ENCODE assay signal across 19 cellular contexts in genomic region chr2:206831442-206831995, GRCh38.
DNase-seq lines count a peak whose midpoint lies in the region; ATAC-seq and TF ChIP-seq lines count a peak whose summit lies in the region.
"Had no signal": no experiment of that assay in that cellular context is flagged by ENCODE, and none has a peak within 500 bp of the region (broad histone marks: within the 10 kb centered on the region; RNA-seq: fewer than 3 reads in every experiment).

No MANE protein-coding gene starts in this region.

- no peak overlapping the region for H4K8ac ChIP-seq in neuronal stem cell (ENCODE audit: low read depth, low read length)

- H2AFZ ChIP-seq in PC-3 (ENCODE audit: low read length) (no peak overlapping the region), neuronal stem cell (ENCODE audit: low read length) (no peak overlapping the region)

- no peak overlapping the region for H3K18ac ChIP-seq in neuronal stem cell (ENCODE audit: low read length)

- H3K4ac ChIP-seq in neuronal stem cell (ENCODE audit: low read length): no peak overlapping the region

- H3K79me1 ChIP-seq in neuronal stem cell (ENCODE audit: low read depth, low read length): no peaks in the 10 kb centered on the region

- H3K27ac ChIP-seq in PC-3 (ENCODE audit: low read length) (no peak overlapping the region), left lung (no peak overlapping the region), neuronal stem cell (replicated peaks; ENCODE audit: low read length) (no peak overlapping the region)
- H3K27ac ChIP-seq: RWPE1 had no signal

- no peak overlapping the region for H2BK12ac ChIP-seq in neuronal stem cell (ENCODE audit: low read length)

- TF ChIP-seq CTCF in PC-3 (conservative IDR thresholded peaks at IDR 0.05; ENCODE audit: low read depth, low read length): 0 out of 2 replicates have a peak, but pooled peaks have one; percentile 11
- no peak for TF ChIP-seq CTCF in left lung (IDR thresholded peaks at IDR 0.05)

- intact Hi-C loops in PC-3 (cut with micrococcal nuclease) (no loop called here), left lung (cut with DNase I) (no loop called here)

- H2BK120ac ChIP-seq in neuronal stem cell (ENCODE audit: low read depth, low read length): no peak overlapping the region

- BruUV-seq in PC-3 (replicated peaks; lab: Mats Ljungman, UMichigan): no TSS peak

- ATAC-seq in PC-3 (no peak), left lung (peak; percentile 95), GM18517 (IDR thresholded peaks at IDR 0.05; ENCODE audit: unreplicated experiment) (no peak), GM19455 (IDR thresholded peaks at IDR 0.05; ENCODE audit: unreplicated experiment) (no peak)
- ATAC-seq: SK-N-SH treated with all-trans-retinoic acid at 6 μM for 48 hours had no signal

- no peaks in the 10 kb centered on the region for H3K9me2 ChIP-seq in PC-3 (replicated peaks; ENCODE audit: low read length)

- H2BK5ac ChIP-seq in neuronal stem cell (ENCODE audit: low read length): no peak overlapping the region

- H3K79me2 ChIP-seq in PC-3 (ENCODE audit: low read length): no peaks in the 10 kb centered on the region

- H3K4me2 ChIP-seq in PC-3 (ENCODE audit: low read length) (no peak overlapping the region), neuronal stem cell (ENCODE audit: insufficient read depth, low read length, poor library complexity, severe bottlenecking) (no peak overlapping the region)

- no peak overlapping the region for H2BK15ac ChIP-seq in neuronal stem cell (ENCODE audit: low read length)

- H4K91ac ChIP-seq in neuronal stem cell (ENCODE audit: low read depth, low read length, poor library complexity): no peak overlapping the region

- no CpG with 5 or more reads among the region's 3 CpGs for WGBS in neuronal stem cell (ENCODE audit: extremely low coverage in 2 of 2, insufficient read length in 2 of 2, insufficient replicate concordance in 1 of 2), 2 donors

- H3K9ac ChIP-seq in PC-3 (ENCODE audit: low read length) (no peak overlapping the region), neuronal stem cell (ENCODE audit: low read depth, low read length, poor library complexity) (no peak overlapping the region)

- no peaks in the 10 kb centered on the region for H3K36me3 ChIP-seq in PC-3 (ENCODE audit: low read depth, low read length)
- H3K36me3 ChIP-seq in left lung: no peaks in the 10 kb centered on the region
- H3K36me3 ChIP-seq in neuronal stem cell (replicated peaks in 1 of 2; ENCODE audit: control insufficient read depth in 2 of 2, insufficient read depth in 2 of 2, low read length in 2 of 2): no peaks in the 10 kb centered on the region

- no peaks in the 10 kb centered on the region for H4K20me1 ChIP-seq in PC-3 (ENCODE audit: low read length)

- POLR2A ChIA-PET in PC-3 (lab: Charles Lee; ENCODE audit: unreplicated experiment): no interaction called here

- no peak overlapping the region for H2AK5ac ChIP-seq in neuronal stem cell (ENCODE audit: low read depth, low read length)

- DNase-seq in NCI-H187 (lab: John Stamatoyannopoulos, UW) (peak; percentile 6 to 52), NCI-H187 treated with DMSO at 0.1 percent for 48 hours (lab: John Stamatoyannopoulos, UW) (no peak), PC-3 (no peak), left lung (peak in 1 of 2 donors; percentile 50), neuronal stem cell (ENCODE audit: low spot score) (no peak), NCI-H2081 (lab: John Stamatoyannopoulos, UW) (no peak)
- DNase-seq: 8988T, GDM1, GOT3, HFFc6, NCI-H1048, NCI-H1436, NCI-H2029 treated with DMSO at 0.1 percent for 48 hours, NCI-H82, SIG-M5 had no signal

- H3K27me3 ChIP-seq in PC-3 (ENCODE audit: low read length): no peaks in the 10 kb centered on the region
- H3K27me3 ChIP-seq in left lung: no peaks in the 10 kb centered on the region
- no peaks in the 10 kb centered on the region for H3K27me3 ChIP-seq in neuronal stem cell (ENCODE audit: control insufficient read depth in 3 of 3, insufficient read depth in 3 of 3, low read depth in 1 of 3, low read length in 3 of 3)

- CTCF ChIA-PET in PC-3 (lab: Charles Lee): interaction anchor here (0.5 kb wide), 1 partner anchor 386 kb away, joined by 3 read pairs; no protein-coding TSS in a partner anchor

- no peaks in the 10 kb centered on the region for H3K9me3 ChIP-seq in PC-3 (ENCODE audit: low read length)
- peaks cover 0 to 11% of the 10 kb centered on the region in 2 donors for H3K9me3 ChIP-seq in left lung
- peaks cover 0 to 5% of the 10 kb centered on the region in 2 donors for H3K9me3 ChIP-seq in neuronal stem cell (replicated peaks in 1 of 2; ENCODE audit: control insufficient read depth in 2 of 2, insufficient read depth in 1 of 2, low read depth in 1 of 2, low read length in 2 of 2)

- H3K23ac ChIP-seq in neuronal stem cell (ENCODE audit: low read depth, low read length, poor library complexity): no peak overlapping the region

- no peaks in the 10 kb centered on the region for H3F3A ChIP-seq in PC-3 (ENCODE audit: low read length, unreplicated experiment)

- H3K4me3 ChIP-seq in PC-3 (ENCODE audit: low read length) (no peak overlapping the region), left lung (no peak overlapping the region), neuronal stem cell (ENCODE audit: low read length in 2 of 2) (no peak overlapping the region)

- no peak overlapping the region for H3K14ac ChIP-seq in neuronal stem cell (ENCODE audit: low read length)

- no peaks in the 10 kb centered on the region for H3K4me1 ChIP-seq in PC-3 (ENCODE audit: insufficient read depth, low read length)
- no peaks in the 10 kb centered on the region for H3K4me1 ChIP-seq in left lung
- H3K4me1 ChIP-seq in neuronal stem cell (ENCODE audit: control insufficient read depth in 2 of 2, insufficient read depth in 1 of 2, low read depth in 1 of 2, low read length in 2 of 2): no peaks in the 10 kb centered on the region

Comparison
In these comparisons a context has a peak if more than half of its experiments do, and no peak if none do; other contexts are left out.
1. DNase-seq: peak in NCI-H187 (2 of 2); none in NCI-H187 treated with DMSO at 0.1 percent for 48 hours (single experiment), PC-3 (single experiment), neuronal stem cell (single experiment) and NCI-H2081 (0 of 2).